3 cellular contexts compared by ENCODE assay signal in genomic region chr2:163459986-163460385, GRCh38.
"Had no signal": no experiment of that assay in that cellular context is flagged by ENCODE, and none has a peak within 500 bp of the region (broad histone marks: within the 10 kb centered on the region; RNA-seq: fewer than 3 reads in every experiment).

No MANE protein-coding gene starts in this region.

- ATAC-seq: GM12878 had no signal

- H3K4me3 ChIP-seq: GM12878 had no signal

- DNase-seq: GDM1, GF-D8 had no signal
